8 cellular contexts compared by ENCODE assay signal in the genomic region with DNA sequence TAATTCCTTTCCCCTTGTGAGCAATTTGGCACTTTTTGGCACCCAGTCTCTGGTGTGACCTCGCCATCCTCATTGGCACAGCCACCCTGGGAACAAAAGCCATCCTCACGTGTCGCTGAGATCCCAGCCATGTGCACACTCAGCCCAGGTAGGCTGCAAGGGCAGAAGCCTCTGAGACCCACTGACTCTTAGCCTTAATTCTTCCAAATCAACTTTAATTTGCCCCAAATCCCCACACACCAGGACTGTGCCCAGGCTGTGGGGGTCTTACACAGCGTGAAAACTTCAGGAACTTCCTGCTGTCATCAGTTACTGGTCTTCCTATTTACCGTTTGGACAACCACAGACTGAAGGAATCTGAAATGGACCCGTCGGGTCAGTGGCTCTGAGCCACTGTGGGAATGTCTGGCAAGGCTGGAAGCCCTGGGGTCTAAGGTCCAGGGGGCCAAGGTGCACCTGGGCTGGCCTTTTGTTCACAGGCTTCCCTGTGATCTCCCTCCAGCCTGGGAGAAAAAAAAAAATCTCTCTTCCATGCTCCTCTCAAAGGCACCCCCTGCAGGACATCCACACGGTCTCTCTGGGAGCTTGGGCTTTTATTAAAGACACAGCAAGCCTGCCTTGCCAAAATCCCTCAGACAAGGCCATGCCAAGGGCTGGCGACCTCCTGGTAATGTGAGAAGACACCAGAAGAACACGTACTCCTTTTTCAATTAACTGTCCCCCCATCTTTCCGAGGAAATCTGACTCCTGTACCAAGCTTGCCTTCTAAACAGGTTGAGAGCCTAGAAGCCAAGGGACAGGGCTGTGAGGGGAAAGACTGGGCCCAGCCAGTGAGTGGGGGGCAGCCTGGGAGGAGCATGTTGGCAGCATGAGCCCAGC. TPM values are rescaled to one million over a fixed set of nuclear protein-coding genes. Genes with fewer than 3 reads are reported as not detected.
DNase-seq lines count a peak whose midpoint lies in the region; ATAC-seq and TF ChIP-seq lines count a peak whose summit lies in the region.

No MANE protein-coding gene starts in this region.

- H3K27me3 ChIP-seq in mammary epithelial cell (ENCODE audit: insufficient read depth, low read length) = no peaks in the 10 kb centered on the region
- H3K27me3 ChIP-seq in right lobe of liver = no peaks in the 10 kb centered on the region

- H2AFZ ChIP-seq in mammary epithelial cell (ENCODE audit: low read depth, low read length) = peak overlapping the region; percentile 72

- DNase-seq in NCI-H2196 treated with DMSO at 0.1 percent for 48 hours (lab: John Stamatoyannopoulos, UW; ENCODE audit: unreplicated experiment) (peak; percentile 20), mammary epithelial cell (peak; percentile 59), right lobe of liver (peak; percentile 65 to 82 (median 80)), AML-193 (lab: John Stamatoyannopoulos, UW) (no peak), GM13977 (ENCODE audit: low spot score) (no peak)
- no peak for DNase-seq in stimulated activated CD4-positive, alpha-beta T cell treated with anti-CD3 and anti-CD28 coated beads, Interleukin-2, amount 100 ng/mL, for 24 hours

- H3K4me1 ChIP-seq in mammary epithelial cell (ENCODE audit: insufficient read depth, low read length) (peaks cover 48% of the 10 kb centered on the region), right lobe of liver (peaks cover 0 to 30% (median 9%) of the 10 kb centered on the region in 4 donors)

- no peaks in the 10 kb centered on the region for H3K79me2 ChIP-seq in mammary epithelial cell (ENCODE audit: insufficient read depth, low read length)

- ATAC-seq in right lobe of liver (peak; percentile 80 to 89 (median 88)), HG02763 (IDR thresholded peaks at IDR 0.05; ENCODE audit: unreplicated experiment) (no peak)

- H3K4me3 ChIP-seq in GM12875 (ENCODE audit: low read depth, low read length) = no peak overlapping the region
- H3K4me3 ChIP-seq in mammary epithelial cell (replicated peaks in 1 of 3; ENCODE audit: insufficient read depth in 1 of 3, low read depth in 2 of 3, low read length in 3 of 3) = no peak overlapping the region
- no peak overlapping the region for H3K4me3 ChIP-seq in right lobe of liver

- H3K36me3 ChIP-seq in mammary epithelial cell (ENCODE audit: insufficient read depth, low read length) (no peaks in the 10 kb centered on the region), right lobe of liver (no peaks in the 10 kb centered on the region)

- H4K20me1 ChIP-seq in mammary epithelial cell (ENCODE audit: insufficient read depth, low read length) = no peaks in the 10 kb centered on the region

- BruUV-seq in mammary epithelial cell (replicated peaks; lab: Mats Ljungman, UMichigan) = no TSS peak

- H3K9me3 ChIP-seq in mammary epithelial cell (replicated peaks; ENCODE audit: insufficient read depth, low read length) (no peaks in the 10 kb centered on the region), right lobe of liver (no peaks in the 10 kb centered on the region)

- TF ChIP-seq CTCF in GM12875 (IDR thresholded peaks at IDR 0.05; ENCODE audit: borderline replicate concordance, insufficient read depth, low read depth, low read length) = peak; percentile 24; the same call in 1 of the 2 replicates
- TF ChIP-seq CTCF in mammary epithelial cell (conservative IDR thresholded peaks at IDR 0.05 in 1 of 2, IDR thresholded peaks at IDR 0.05 in 1 of 2; ENCODE audit: extremely low read depth in 1 of 2, insufficient read depth in 1 of 2, low read depth in 1 of 2, low read length in 2 of 2) = peak; percentile 61 to 80
- peak; percentile 50 to 62 (median 56) for TF ChIP-seq CTCF in right lobe of liver (IDR thresholded peaks at IDR 0.05)
- no peak for TF ChIP-seq CTCF in GM13977 (IDR thresholded peaks at IDR 0.05; ENCODE audit: extremely low read depth, insufficient read depth, missing control alignments)

- H3K27ac ChIP-seq in mammary epithelial cell (ENCODE audit: insufficient read depth, low read depth, low read length) (peak overlapping the region; percentile 48), right lobe of liver (no peak overlapping the region)

- dilution Hi-C loops in mammary epithelial cell (cut with HindIII; ENCODE audit: low sequenced_read_pairs) = loop anchor here (5.0 kb wide), 1 partner anchor 131 kb away; no protein-coding TSS in a partner anchor

- H3K9ac ChIP-seq in mammary epithelial cell (ENCODE audit: insufficient read depth, low read length) = no peak overlapping the region

- no peak for TF ChIP-seq POLR2A in right lobe of liver (IDR thresholded peaks at IDR 0.05)

- no peak overlapping the region for H3K4me2 ChIP-seq in mammary epithelial cell (ENCODE audit: insufficient read depth, low read depth, low read length)

- intact Hi-C loops in mammary epithelial cell (cut with micrococcal nuclease) (loop anchor here (1.0 to 10.0 kb wide), 4 partner anchors 43 to 319 kb away; no protein-coding TSS in a partner anchor), right lobe of liver (cut with DNase I) (loop anchor here (5.0 to 10.0 kb wide), 2 partner anchors 129 to 136 kb away; no protein-coding TSS in a partner anchor)

- in situ Hi-C loops in mammary epithelial cell (cut with MboI; ENCODE audit: low sequenced_read_pairs in 2 of 2) = loop anchor here in 1 of 2 donors (10.0 kb wide), 1 partner anchor 79 kb away; a partner anchor contains a TSS
- in situ Hi-C loops in GM13977 (cut with MboI; ENCODE audit: low pct_unique_long_range_greater_than_20kb, low sequenced_read_pairs, unreplicated experiment) = loop anchor here (10.0 kb wide), 1 partner anchor 79 kb away; a partner anchor contains a TSS

- CTCF ChIA-PET in mammary epithelial cell (lab: Charles Lee; ENCODE audit: low non-redundant PET) = interaction anchor here (0.6 to 1.5 kb wide), 2 partner anchors 78 to 286 kb away, joined by 3 to 10 read pairs; no protein-coding TSS in a partner anchor

- 50% methylated on average over 10 of the region's 11 CpGs for WGBS in mammary epithelial cell (ENCODE audit: low coverage, missing lambda C conversion rate)
- 32% methylated on average over 10 of the region's 11 CpGs for WGBS in right lobe of liver (ENCODE audit: insufficient coverage, low coverage, low lambda C conversion rate, missing lambda C conversion rate)

RNA-seq across cellular contexts. Expression of a gene that starts 42.1 kb away (rescaled TPM):
- total RNA-seq in mammary epithelial cell = 100 to 1,000 TPM; 160 to 162 TPM
- 223 TPM for polyA plus RNA-seq in mammary epithelial cell
- 181 TPM for polyA minus RNA-seq in mammary epithelial cell
- 100 to 1,000 TPM in 4 of 6 experiments, 10 to 100 TPM in 2; 80.0 to 143 (median 126) TPM for total RNA-seq in right lobe of liver

Comparison
In these comparisons a context has a peak if more than half of its experiments do, and no peak if none do; other contexts are left out.
1. DNase-seq: peak in NCI-H2196 treated with DMSO at 0.1 percent for 48 hours (single experiment), mammary epithelial cell (single experiment) and right lobe of liver (3 of 3); none in AML-193 (0 of 2), GM13977 (single experiment) and stimulated activated CD4-positive, alpha-beta T cell treated with anti-CD3 and anti-CD28 coated beads, Interleukin-2, amount 100 ng/mL, for 24 hours (0 of 2).